ENCODE assay signal across 26 cellular contexts in the genomic region with DNA sequence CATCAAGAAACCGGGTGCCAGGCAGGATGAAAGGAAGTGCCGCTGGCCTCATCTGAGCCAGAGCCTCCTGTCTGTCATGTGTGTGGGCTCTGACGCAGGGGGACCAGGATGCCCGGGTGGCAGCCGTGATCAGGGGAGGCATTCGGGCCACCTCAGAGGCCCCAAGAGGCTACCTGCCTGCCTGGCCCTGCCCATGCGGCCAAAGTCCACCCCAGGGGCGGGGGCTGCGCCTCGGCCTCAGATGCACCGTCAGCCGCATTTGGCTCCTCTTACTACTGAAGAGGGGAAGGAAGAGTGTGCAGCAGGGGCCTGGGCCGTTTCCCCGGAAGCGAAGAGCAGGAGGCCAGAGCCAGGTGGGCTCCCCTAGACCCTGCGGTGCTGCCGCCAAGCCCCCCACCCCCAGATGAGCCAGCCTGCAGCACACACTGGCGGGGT. TPM values are rescaled to one million over a fixed set of nuclear protein-coding genes. Genes with fewer than 3 reads are reported as not detected.
"Had no signal": no experiment of that assay in that cellular context is flagged by ENCODE, and none has a peak within 500 bp of the region (broad histone marks: within the 10 kb centered on the region; RNA-seq: fewer than 3 reads in every experiment).

No MANE protein-coding gene starts in this region.

- H3K4me1 ChIP-seq: adrenal gland, parathyroid adenoma, psoas muscle had no signal

- H3K36me3 ChIP-seq: adrenal gland, thoracic aorta, uterus had no signal

- H3K27me3 Mint-ChIP-seq: activated naive CD8-positive, alpha-beta T cell treated with anti-CD3 and anti-CD28 coated beads for 36 hours had no signal

- H3K27me3 ChIP-seq: adrenal gland, body of pancreas, uterus had no signal

- DNase-seq: activated CD4-positive, alpha-beta T cell treated with anti-CD3 and anti-CD28 coated beads for 4 hours; activated CD4-positive, alpha-beta T cell treated with anti-CD3 and anti-CD28 coated beads, Interleukin-2, amount 50 U/mL, for 4 hours; activated effector memory CD4-positive, alpha-beta T cell treated with Interleukin-2 at 50 U/mL for 16 hours; activated naive CD4-positive, alpha-beta T cell treated with Interleukin-2 at 50 U/mL for 16 hours; activated naive CD8-positive, alpha-beta T cell treated with anti-CD3 and anti-CD28 coated beads for 36 hours; activated T-cell treated with anti-CD3 and anti-CD28 coated beads for 4 hours; adrenal gland; body of pancreas; dermis blood vessel endothelial cell; effector memory CD4-positive, alpha-beta T cell; mammary epithelial cell; naive B cell; occipital lobe; psoas muscle; stimulated activated naive CD4-positive, alpha-beta T cell treated with Interleukin-2 at 50 U/mL for 16 hours; uterus had no signal

- H3K9ac ChIP-seq: parathyroid adenoma had no signal

- H3K27ac ChIP-seq: adrenal gland, body of pancreas, parathyroid adenoma, psoas muscle, thoracic aorta, uterus, VCaP had no signal

- H3K4me1 Mint-ChIP-seq: activated naive CD8-positive, alpha-beta T cell treated with anti-CD3 and anti-CD28 coated beads for 36 hours; naive B cell had no signal

- H3K9me3 Mint-ChIP-seq: activated naive CD8-positive, alpha-beta T cell treated with anti-CD3 and anti-CD28 coated beads for 36 hours; naive B cell; neural crest cell; type B pancreatic cell had no signal

- H3K9me3 ChIP-seq: adrenal gland, body of pancreas, psoas muscle, thoracic aorta, uterus had no signal

- H3K4me3 Mint-ChIP-seq: activated naive CD8-positive, alpha-beta T cell treated with anti-CD3 and anti-CD28 coated beads for 36 hours; naive B cell; neural crest cell; type B pancreatic cell had no signal

- FAIRE-seq: colon, frontal cortex, islet of Langerhans, TTC549 had no signal

- ATAC-seq: body of pancreas, psoas muscle had no signal

- H2AFZ ChIP-seq: parathyroid adenoma had no signal

- H3K4me3 ChIP-seq: adrenal gland, body of pancreas, psoas muscle, thoracic aorta, uterus had no signal

- H3K27ac Mint-ChIP-seq: activated naive CD8-positive, alpha-beta T cell treated with anti-CD3 and anti-CD28 coated beads for 36 hours; naive B cell; type B pancreatic cell had no signal

RNA-seq across cellular contexts. Expression of a gene that starts 34.0 kb away (rescaled TPM):
- total RNA-seq: epithelial cell of proximal tubule had no signal
